Comparison of ENCODE assay signal across 27 cellular contexts in genomic region chr1:189874715-189875440, GRCh38.
"Had no signal": no experiment of that assay in that cellular context is flagged by ENCODE, and none has a peak within 500 bp of the region (broad histone marks: within the 10 kb centered on the region; RNA-seq: fewer than 3 reads in every experiment).

No MANE protein-coding gene starts in this region.

- H3K36me3 Mint-ChIP-seq: memory B cell; mesothelial cell of epicardium; naive thymus-derived CD4-positive, alpha-beta T cell; type B pancreatic cell had no signal

- H3K4me1 ChIP-seq: esophagus squamous epithelium, pancreas, stomach, thyroid gland had no signal

- ATAC-seq: left lobe of liver; naive thymus-derived CD4-positive, alpha-beta T cell; pancreas; sciatic nerve had no signal

- H3K9me3 ChIP-seq: esophagus squamous epithelium, neutrophil, pancreas, stomach, thyroid gland had no signal

- H3K27me3 Mint-ChIP-seq: memory B cell; naive thymus-derived CD4-positive, alpha-beta T cell; type B pancreatic cell had no signal

- H3K4me1 Mint-ChIP-seq: memory B cell; mesothelial cell of epicardium; naive thymus-derived CD4-positive, alpha-beta T cell; nephron had no signal

- H3K4me3 ChIP-seq: coronary artery, esophagus squamous epithelium, lung, pancreas, smooth muscle cell, stomach, thyroid gland had no signal

- H3K27ac Mint-ChIP-seq: memory B cell; mesothelial cell of epicardium; naive thymus-derived CD4-positive, alpha-beta T cell; nephron; type B pancreatic cell had no signal

- H3K27ac ChIP-seq: coronary artery, esophagus squamous epithelium, neutrophil, pancreas, stomach, thyroid gland had no signal

- DNase-seq: dermis blood vessel endothelial cell; effector memory CD4-positive, alpha-beta T cell; erythroblast; esophagus squamous epithelium; foreskin melanocyte; hypothalamus; naive thymus-derived CD4-positive, alpha-beta T cell; pancreas; stimulated activated CD4-positive, alpha-beta T cell treated with anti-CD3 and anti-CD28 coated beads, Interleukin-12 subunit alpha, Interleukin-12 subunit beta, amount 100 ng/mL, for 4 hours; stimulated activated CD4-positive, alpha-beta T cell treated with anti-CD3 and anti-CD28 coated beads, Interleukin-1b, Interleukin-23, amount 100 ng/mL, for 48 hours; stimulated activated CD4-positive, alpha-beta T cell treated with anti-CD3 and anti-CD28 coated beads, Interleukin-4, amount 100 ng/mL, for 1 hour; stimulated activated CD8-positive, alpha-beta memory T cell treated with anti-CD3 and anti-CD28 coated beads, Interleukin-4, amount 100 ng/mL, for 48 hours; stimulated activated naive CD4-positive, alpha-beta T cell treated with Interleukin-2 at 50 U/mL for 16 hours; stomach; thyroid gland had no signal

- H3K36me3 ChIP-seq: esophagus squamous epithelium, neutrophil, pancreas, stomach, thyroid gland had no signal

- H3K27me3 ChIP-seq: esophagus squamous epithelium, neutrophil, pancreas, stomach, thyroid gland had no signal

- H3K4me2 ChIP-seq: smooth muscle cell had no signal

- H3K4me3 Mint-ChIP-seq: memory B cell; mesothelial cell of epicardium; naive thymus-derived CD4-positive, alpha-beta T cell; nephron; type B pancreatic cell had no signal

- FAIRE-seq: endothelial cell of umbilical vein, keratinocyte, pancreas had no signal

- H3K9me3 Mint-ChIP-seq: mesothelial cell of epicardium, nephron, type B pancreatic cell had no signal
